Comparison of ENCODE assay signal across 28 cellular contexts in the genomic region with DNA sequence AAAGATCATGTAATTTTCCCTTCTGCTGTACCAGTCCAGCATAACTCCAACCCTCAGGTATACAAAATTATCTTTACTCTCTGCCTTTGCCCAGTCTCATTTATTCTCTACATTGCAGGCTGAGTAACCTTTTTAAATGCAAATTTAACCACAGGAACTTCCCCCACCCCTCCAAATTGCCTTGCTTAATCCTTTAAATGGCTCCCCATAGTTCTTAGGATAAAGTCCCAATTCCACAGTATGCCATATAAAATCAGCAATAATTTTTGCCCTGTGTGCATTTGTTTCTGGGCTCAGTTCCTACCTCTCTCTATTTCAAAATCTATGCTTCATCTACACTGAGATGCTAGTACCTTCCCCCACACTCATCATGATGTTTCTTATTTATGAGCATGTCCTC.
"Had no signal": no experiment of that assay in that cellular context is flagged by ENCODE, and none has a peak within 500 bp of the region (broad histone marks: within the 10 kb centered on the region; RNA-seq: fewer than 3 reads in every experiment).

No MANE protein-coding gene starts in this region.

- H3K9ac ChIP-seq: KMS-11 had no signal

- FAIRE-seq: bronchial epithelial cell, RCC 7860, TTC549 had no signal

- H3K36me3 ChIP-seq: adrenal gland had no signal

- H3K4me3 ChIP-seq: adrenal gland, PC-9 had no signal

- H3K9me3 ChIP-seq: adrenal gland had no signal

- DNase-seq: activated CD4-positive, alpha-beta memory T cell treated with anti-CD3 and anti-CD28 coated beads for 36 hours; activated CD4-positive, alpha-beta T cell treated with anti-CD3 and anti-CD28 coated beads for 4 hours; activated CD4-positive, alpha-beta T cell treated with anti-CD3 and anti-CD28 coated beads, Interleukin-2, amount 50 U/mL, for 1 hour; activated CD8-positive, alpha-beta memory T cell treated with anti-CD3 and anti-CD28 coated beads, Interleukin-2, amount 50 U/mL, for 4 hours; activated gamma-delta T cell treated with Interleukin-2 at 50 U/mL for 16 hours; activated naive CD4-positive, alpha-beta T cell treated with anti-CD3 and anti-CD28 coated beads for 36 hours; activated T-cell treated with anti-CD3 and anti-CD28 coated beads for 4 hours; activated T-cell treated with anti-CD3 and anti-CD28 coated beads, Interleukin-2, amount 50 U/mL, for 4 hours; adrenal gland; anterior cingulate cortex; caudate nucleus; cerebellar nuclear complex; NCI-H1105; NCI-H1417 treated with DMSO at 0.1 percent for 48 hours; NCI-H187 treated with DMSO at 0.1 percent for 48 hours; NCI-H2081; NCI-H226; NCI-H446 treated with DMSO at 0.1 percent for 48 hours; NCI-H524; NK-92 treated with Interleukin-12 subunit alpha and Interleukin-12 subunit beta, amount 100 ng/mL, for 24 hours; PC-9; SIG-M5; SW 1271 had no signal

- H3K4me1 ChIP-seq: adrenal gland had no signal

- H3K27ac ChIP-seq: adrenal gland, KMS-11, PC-9, RWPE1 had no signal

- H3K4me2 ChIP-seq: KMS-11, PC-9 had no signal
